14 cellular contexts compared by ENCODE assay signal in the genomic region with DNA sequence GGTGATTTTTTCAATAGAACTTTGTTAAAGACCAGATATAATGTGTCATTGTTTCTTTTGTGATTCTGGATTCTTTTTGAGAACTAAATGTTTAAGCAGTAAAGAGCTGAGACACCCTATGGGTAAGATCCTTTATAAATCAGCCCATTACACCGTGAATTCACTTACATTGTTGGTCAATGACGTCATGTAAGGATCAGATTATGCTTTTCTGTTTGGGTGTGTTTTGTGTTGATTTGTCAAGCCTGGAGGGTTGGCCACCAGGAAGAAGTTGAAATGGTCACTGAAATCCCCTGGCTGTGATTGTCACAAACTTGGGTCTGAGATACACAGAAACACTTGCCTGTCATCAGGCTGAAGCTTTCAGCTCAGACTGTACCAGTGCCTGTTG. TPM values are rescaled to one million over a fixed set of nuclear protein-coding genes. Genes with fewer than 3 reads are reported as not detected.
A peak's percentile ranks its signal among the peaks of the same experiment; 100 is the strongest.
DNase-seq lines count a peak whose midpoint lies in the region; ATAC-seq and TF ChIP-seq lines count a peak whose summit lies in the region.
"Had no signal": no experiment of that assay in that cellular context is flagged by ENCODE, and none has a peak within 500 bp of the region (broad histone marks: within the 10 kb centered on the region; RNA-seq: fewer than 3 reads in every experiment).

No MANE protein-coding gene starts in this region.

- H3K9ac ChIP-seq in IMR-90 (ENCODE audit: low read depth, low read length), result no peak overlapping the region

- dilution Hi-C loops in IMR-90 (cut with HindIII; ENCODE audit: low sequenced_read_pairs, unreplicated experiment), result no loop called here

- H2AK5ac ChIP-seq in IMR-90 (ENCODE audit: low read depth, low read length), result no peak overlapping the region

- H4K91ac ChIP-seq in IMR-90 (ENCODE audit: insufficient read depth, low read depth, low read length), result no peak overlapping the region

- no peak overlapping the region for H2BK120ac ChIP-seq in IMR-90 (ENCODE audit: low read depth, low read length)

- no peaks in the 10 kb centered on the region for H3K36me3 ChIP-seq in IMR-90 (ENCODE audit: control insufficient read depth, insufficient read depth, low read length)
- no peaks in the 10 kb centered on the region for H3K36me3 ChIP-seq in thoracic aorta

- H3K4me1 Mint-ChIP-seq in stimulated activated effector memory CD8-positive, alpha-beta T cell treated with anti-CD3 and anti-CD28 coated beads, Interleukin-12 subunit alpha, Interleukin-12 subunit beta, amount 100 ng/mL, for 72 hours, result no peaks in the 10 kb centered on the region

- H3K79me1 ChIP-seq in IMR-90 (ENCODE audit: low read depth in 1 of 2, low read length in 2 of 2), result no peaks in the 10 kb centered on the region

- no peak overlapping the region for H2BK15ac ChIP-seq in IMR-90 (ENCODE audit: low read depth, low read length)

- no peak overlapping the region for H3K27ac Mint-ChIP-seq in stimulated activated effector memory CD8-positive, alpha-beta T cell treated with anti-CD3 and anti-CD28 coated beads, Interleukin-12 subunit alpha, Interleukin-12 subunit beta, amount 100 ng/mL, for 72 hours
- H3K27ac Mint-ChIP-seq: activated naive CD4-positive, alpha-beta T cell treated with anti-CD3 and anti-CD28 coated beads, Interleukin-2, amount 50 U/mL, for 72 hours; stimulated activated naive CD8-positive, alpha-beta T cell treated with anti-CD3 and anti-CD28 coated beads, Interleukin-15, Interleukin-2, amounts not matched to agents 100 ng/mL and 50 ng/mL, for 24 hours had no signal

- ATAC-seq in IMR-90 (ENCODE audit: low read depth) (peak; percentile 72), thoracic aorta (ENCODE audit: insufficient number of reproducible peaks, low FRiP score, low read depth) (peak; percentile 68)
- ATAC-seq in stimulated activated effector memory CD8-positive, alpha-beta T cell treated with anti-CD3 and anti-CD28 coated beads, Interleukin-12 subunit alpha, Interleukin-12 subunit beta, amount 100 ng/mL, for 72 hours, result no peak
- ATAC-seq: activated naive CD4-positive, alpha-beta T cell treated with anti-CD3 and anti-CD28 coated beads, Interleukin-2, amount 50 U/mL, for 72 hours had no signal

- no peak overlapping the region for H3K56ac ChIP-seq in IMR-90 (ENCODE audit: extremely low read depth, insufficient read depth, low read length)

- H2BK5ac ChIP-seq in IMR-90 (ENCODE audit: low read depth, low read length, poor library complexity, severe bottlenecking), result no peak overlapping the region

- no peak overlapping the region for H3K18ac ChIP-seq in IMR-90 (ENCODE audit: low read depth, low read length)

- no peak for TF ChIP-seq RAD21 in IMR-90 (IDR thresholded peaks at IDR 0.05; ENCODE audit: low read length)

- H3K4me3 ChIP-seq in IMR-90 (ENCODE audit: insufficient read depth, low read depth, low read length) (no peak overlapping the region), thoracic aorta (peak overlapping the region; percentile 35)
- H3K4me3 ChIP-seq: lung had no signal

- no peak overlapping the region for H2AFZ ChIP-seq in IMR-90 (replicated peaks; ENCODE audit: low read length, poor library complexity)

- no peaks in the 10 kb centered on the region; the same call in none of the 2 replicates for H3K27me3 ChIP-seq in IMR-90 (ENCODE audit: control insufficient read depth, insufficient read depth, low read length)
- no peaks in the 10 kb centered on the region for H3K27me3 ChIP-seq in thoracic aorta (replicated peaks; ENCODE audit: insufficient read depth)

- CTCF ChIA-PET in IMR-90 (lab: Yijun Ruan, JAX), result interaction anchor here (0.8 to 1.5 kb wide), 2 partner anchors 23 to 25 kb away, joined by 3 to 6 read pairs; no protein-coding TSS in a partner anchor

- no peaks in the 10 kb centered on the region for H3K9me3 ChIP-seq in IMR-90 (ENCODE audit: control insufficient read depth, insufficient read depth, low read length)
- H3K9me3 ChIP-seq in thoracic aorta, result no peaks in the 10 kb centered on the region

- H2BK20ac ChIP-seq in IMR-90 (ENCODE audit: low read depth, low read length), result no peak overlapping the region

- H3K9me1 ChIP-seq in IMR-90 (ENCODE audit: insufficient read depth, low read length), result no peaks in the 10 kb centered on the region

- in situ Hi-C loops in IMR-90 (cut with MboI; ENCODE audit: low sequenced_read_pairs), result no loop called here

- H2AK9ac ChIP-seq in IMR-90 (replicated peaks; ENCODE audit: low read depth, low read length, poor library complexity), result no peak overlapping the region

- TF ChIP-seq CTCF in IMR-90 (conservative IDR thresholded peaks at IDR 0.05; ENCODE audit: low read depth, low read length) (no peak), thoracic aorta (IDR thresholded peaks at IDR 0.05) (no peak)

- H3K9me3 Mint-ChIP-seq in stimulated activated effector memory CD8-positive, alpha-beta T cell treated with anti-CD3 and anti-CD28 coated beads, Interleukin-12 subunit alpha, Interleukin-12 subunit beta, amount 100 ng/mL, for 72 hours, result no peaks in the 10 kb centered on the region
- H3K9me3 Mint-ChIP-seq: activated naive CD4-positive, alpha-beta T cell treated with anti-CD3 and anti-CD28 coated beads, Interleukin-2, amount 50 U/mL, for 72 hours; stimulated activated naive CD8-positive, alpha-beta T cell treated with anti-CD3 and anti-CD28 coated beads, Interleukin-15, Interleukin-2, amounts not matched to agents 100 ng/mL and 50 ng/mL, for 24 hours had no signal

- DNase-seq in IMR-90 (peak; percentile 41), caudate nucleus (lab: John Stamatoyannopoulos, UW) (no peak), kidney glomerular epithelial cell (lab: John Stamatoyannopoulos, UW) (peak; percentile 74), thoracic aorta (ENCODE audit: low spot score) (no peak), retina (no peak), SIG-M5 treated with dmso at 0.1 percent for 504 hours (lab: John Stamatoyannopoulos, UW; ENCODE audit: unreplicated experiment) (no peak)
- DNase-seq in stimulated activated effector memory CD8-positive, alpha-beta T cell treated with anti-CD3 and anti-CD28 coated beads, Interleukin-12 subunit alpha, Interleukin-12 subunit beta, amount 100 ng/mL, for 72 hours (ENCODE audit: low spot score in 2 of 2), result no peak
- no peak for DNase-seq in activated effector memory CD4-positive, alpha-beta T cell treated with anti-CD3 and anti-CD28 coated beads, Interleukin-2, amount 50 U/mL, for 16 hours
- DNase-seq: activated CD4-positive, alpha-beta T cell treated with anti-CD3 and anti-CD28 coated beads for 4 hours; DMS79; SIG-M5 had no signal

- H3K4me2 ChIP-seq in IMR-90 (ENCODE audit: low read depth, low read length), result no peak overlapping the region

- H4K20me1 ChIP-seq in IMR-90 (ENCODE audit: insufficient read depth, low read length), result no peaks in the 10 kb centered on the region

- no peak for TF ChIP-seq POLR2A in IMR-90 (IDR thresholded peaks at IDR 0.05; ENCODE audit: low read depth, low read length)

- no CpG with 5 or more reads among the region's 2 CpGs for WGBS in IMR-90 (ENCODE audit: extremely low coverage in 2 of 2, insufficient read length in 1 of 2), 2 experiments

- no peak overlapping the region for H3K14ac ChIP-seq in IMR-90 (replicated peaks; ENCODE audit: low read depth, low read length)

- no peak overlapping the region for H3K4ac ChIP-seq in IMR-90 (ENCODE audit: low read depth, low read length)

- peaks cover 2% of the 10 kb centered on the region for H3K4me1 ChIP-seq in IMR-90 (ENCODE audit: control insufficient read depth, insufficient read depth, low read length)
- H3K4me1 ChIP-seq in thoracic aorta (ENCODE audit: control insufficient read depth in 1 of 2, low read depth in 2 of 2), result peaks cover 26 to 43% of the 10 kb centered on the region in 2 donors

- no peaks in the 10 kb centered on the region for H3K36me3 Mint-ChIP-seq in stimulated activated effector memory CD8-positive, alpha-beta T cell treated with anti-CD3 and anti-CD28 coated beads, Interleukin-12 subunit alpha, Interleukin-12 subunit beta, amount 100 ng/mL, for 72 hours
- H3K36me3 Mint-ChIP-seq: activated naive CD4-positive, alpha-beta T cell treated with anti-CD3 and anti-CD28 coated beads, Interleukin-2, amount 50 U/mL, for 72 hours had no signal

- H3K4me3 Mint-ChIP-seq in stimulated activated effector memory CD8-positive, alpha-beta T cell treated with anti-CD3 and anti-CD28 coated beads, Interleukin-12 subunit alpha, Interleukin-12 subunit beta, amount 100 ng/mL, for 72 hours, result no peak overlapping the region
- H3K4me3 Mint-ChIP-seq: stimulated activated naive CD8-positive, alpha-beta T cell treated with anti-CD3 and anti-CD28 coated beads, Interleukin-15, Interleukin-2, amounts not matched to agents 100 ng/mL and 50 ng/mL, for 24 hours had no signal

- no peak overlapping the region for H4K8ac ChIP-seq in IMR-90 (ENCODE audit: low read depth in 2 of 2, low read length in 2 of 2)

- intact Hi-C loops in IMR-90 (cut with micrococcal nuclease), result no loop called here

- no TSS peak for BruUV-seq in IMR-90 (replicated peaks; lab: Mats Ljungman, UMichigan)

- POLR2A ChIA-PET in IMR-90 (lab: Charles Lee; ENCODE audit: unreplicated experiment), result no interaction called here

- H3K27ac ChIP-seq in IMR-90 (ENCODE audit: insufficient read depth, low read length), result no peak overlapping the region
- H3K27ac ChIP-seq in caudate nucleus (ENCODE audit: low read depth, low read length), result peak overlapping the region; percentile 82
- peak overlapping the region; percentile 89 to 93 for H3K27ac ChIP-seq in thoracic aorta

- H3K23ac ChIP-seq in IMR-90 (ENCODE audit: low read depth, low read length), result no peak overlapping the region

- no peak overlapping the region for H4K5ac ChIP-seq in IMR-90 (ENCODE audit: low read depth, low read length)

TF ChIP-seq in IMR-90, 13 proteins besides CTCF, POLR2A, EP300 and RAD21 (continues in another document):
- no peak for TF ChIP-seq BHLHE40 (IDR thresholded peaks at IDR 0.05; ENCODE audit: low read depth, low read length)
- TF ChIP-seq CHD1 (IDR thresholded peaks at IDR 0.05; ENCODE audit: low read depth, low read length), result no peak
- no peak for TF ChIP-seq NFE2L2 (IDR thresholded peaks at IDR 0.05; ENCODE audit: low read depth, low read length)
- TF ChIP-seq RCOR1 (IDR thresholded peaks at IDR 0.05; ENCODE audit: insufficient replicate concordance, low read length), result no peak
- TF ChIP-seq MAFK (IDR thresholded peaks at IDR 0.05; ENCODE audit: low read depth, low read length), result no peak
- TF ChIP-seq MAZ (IDR thresholded peaks at IDR 0.05; ENCODE audit: borderline replicate concordance, low read depth, low read length), result no peak
- TF ChIP-seq, protein P1, sequence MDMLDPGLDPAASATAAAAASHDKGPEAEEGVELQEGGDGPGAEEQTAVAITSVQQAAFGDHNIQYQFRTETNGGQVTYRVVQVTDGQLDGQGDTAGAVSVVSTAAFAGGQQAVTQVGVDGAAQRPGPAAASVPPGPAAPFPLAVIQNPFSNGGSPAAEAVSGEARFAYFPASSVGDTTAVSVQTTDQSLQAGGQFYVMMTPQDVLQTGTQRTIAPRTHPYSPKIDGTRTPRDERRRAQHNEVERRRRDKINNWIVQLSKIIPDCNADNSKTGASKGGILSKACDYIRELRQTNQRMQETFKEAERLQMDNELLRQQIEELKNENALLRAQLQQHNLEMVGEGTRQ (IDR thresholded peaks at IDR 0.05; ENCODE audit: low read depth, low read length), result no peak

RNA-seq across cellular contexts. Expression of a gene that starts 7.0 kb away (rescaled TPM):
- total RNA-seq in IMR-90 (2012; rRNA removed), result not detected in 2 replicates
- polyA plus RNA-seq in IMR-90 (2012; rRNA removed), result not detected in 2 replicates
- polyA plus RNA-seq in IMR-90 (2012; cell fraction: cytosol; rRNA removed), result not detected in 2 replicates
- not detected in 2 replicates for polyA plus RNA-seq in IMR-90 (2012; cell fraction: nucleus; rRNA removed; ENCODE audit: low replicate concordance)
- under 1 TPM; 0.71 to 0.81 TPM for total RNA-seq in thoracic aorta

Comparison
In these comparisons a context has a peak if more than half of its experiments do, and no peak if none do; other contexts are left out.
1. DNase-seq: peak in IMR-90 (single experiment) and kidney glomerular epithelial cell (single experiment); none in caudate nucleus (0 of 61), thoracic aorta (single experiment), retina (single experiment), stimulated activated effector memory CD8-positive, alpha-beta T cell treated with anti-CD3 and anti-CD28 coated beads, Interleukin-12 subunit alpha, Interleukin-12 subunit beta, amount 100 ng/mL, for 72 hours (0 of 2), SIG-M5 treated with dmso at 0.1 percent for 504 hours (single experiment) and activated effector memory CD4-positive, alpha-beta T cell treated with anti-CD3 and anti-CD28 coated beads, Interleukin-2, amount 50 U/mL, for 16 hours (single experiment).